1 cellular context compared by ENCODE assay signal in the genomic region with DNA sequence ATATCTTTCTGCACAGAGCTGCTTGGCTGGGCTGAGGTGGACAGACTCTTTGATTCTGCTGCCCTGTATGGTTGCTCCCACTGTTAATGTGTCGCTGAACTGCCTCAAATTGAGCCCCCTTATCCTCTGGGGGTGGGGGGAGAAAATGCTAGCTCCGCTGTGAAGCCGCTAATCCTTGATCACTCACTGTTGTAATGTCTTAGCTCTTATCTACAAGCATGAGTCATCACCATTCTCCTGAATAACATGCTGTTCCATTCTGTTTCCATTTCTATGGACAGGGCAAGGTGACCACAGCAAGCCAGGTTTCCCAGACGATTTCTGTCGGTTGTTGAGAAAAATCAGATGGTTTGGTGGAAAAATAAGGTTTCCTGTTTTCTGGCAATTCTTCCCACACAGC.
A peak's percentile ranks its signal among the peaks of the same experiment; 100 is the strongest.
TF ChIP-seq lines count a peak whose summit lies in the region.

No MANE protein-coding gene starts in this region.

TF ChIP-seq in K562, 482 proteins besides CTCF, POLR2A, EP300 and RAD21 (continued from another document):
- TF ChIP-seq, protein P1, sequence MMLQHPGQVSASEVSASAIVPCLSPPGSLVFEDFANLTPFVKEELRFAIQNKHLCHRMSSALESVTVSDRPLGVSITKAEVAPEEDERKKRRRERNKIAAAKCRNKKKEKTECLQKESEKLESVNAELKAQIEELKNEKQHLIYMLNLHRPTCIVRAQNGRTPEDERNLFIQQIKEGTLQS (IDR thresholded peaks at IDR 0.05), result peak; percentile 39; the same call in 1 of the 2 replicates
- TF ChIP-seq, protein P1 (CRISPR knock-in tag; conservative IDR thresholded peaks at IDR 0.05), result no peak
